In the genomic region with DNA sequence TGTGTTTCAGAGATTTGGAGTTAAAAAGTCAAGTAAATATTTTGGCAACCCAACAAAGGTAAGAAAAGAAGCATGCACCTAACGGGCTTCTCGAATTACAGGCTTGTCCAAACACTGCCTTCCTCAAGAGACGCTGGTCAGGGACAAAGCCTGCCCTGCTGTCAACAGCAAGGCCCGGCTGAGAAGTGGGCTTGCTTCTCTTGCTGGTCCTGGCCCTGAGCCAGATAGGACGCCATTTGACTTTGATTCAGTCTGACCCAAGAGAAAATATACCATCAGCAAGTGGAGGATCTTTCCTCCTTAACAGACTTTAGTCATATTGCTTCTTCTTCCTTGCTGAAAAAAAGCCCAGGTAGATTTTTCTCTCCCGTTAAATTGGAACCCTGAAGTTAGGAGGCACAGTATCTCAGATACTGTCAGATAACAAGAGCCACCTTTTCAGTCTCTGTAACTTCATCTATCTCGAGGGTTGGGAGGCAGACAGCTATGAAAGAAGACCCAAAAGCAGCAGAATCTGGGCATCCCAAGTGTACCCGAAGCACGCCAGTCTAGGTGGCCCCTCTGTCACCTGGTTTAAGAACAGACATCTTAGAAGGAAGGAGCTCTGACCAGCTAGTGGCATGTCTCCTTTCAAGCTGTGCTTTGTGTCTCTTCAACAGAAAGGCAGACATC, we compare ENCODE assay signal across 12 cellular contexts. TPM values are rescaled to one million over a fixed set of nuclear protein-coding genes. Genes with fewer than 3 reads are reported as not detected.
DNase-seq lines count a peak whose midpoint lies in the region; ATAC-seq and TF ChIP-seq lines count a peak whose summit lies in the region.
"Had no signal": no experiment of that assay in that cellular context is flagged by ENCODE, and none has a peak within 500 bp of the region (broad histone marks: within the 10 kb centered on the region; RNA-seq: fewer than 3 reads in every experiment).

No MANE protein-coding gene starts in this region.

- H3K9me3 Mint-ChIP-seq in WTC11 = 0 out of 2 replicates have a peak, but pooled peaks cover 5% of the 10 kb centered on the region

- POLR2A ChIA-PET in WTC11 (lab: Charles Lee) = interaction anchor here (0.6 to 1.6 kb wide), 4 partner anchors 8 to 63 kb away, joined by 3 to 8 read pairs (median 6); no protein-coding TSS in a partner anchor

- H3K27me3 ChIP-seq in cardiac muscle cell (no peaks in the 10 kb centered on the region), heart left ventricle (no peaks in the 10 kb centered on the region), layer of hippocampus (ENCODE audit: control insufficient read depth, insufficient read depth, low read length) (no peaks in the 10 kb centered on the region), uterus (no peaks in the 10 kb centered on the region)

- TF ChIP-seq POLR2A in heart left ventricle (IDR thresholded peaks at IDR 0.05) = no peak
- TF ChIP-seq POLR2A in uterus (IDR thresholded peaks at IDR 0.05) = no peak

- DNase-seq in cardiac muscle cell (ENCODE audit: low read depth in 1 of 2, low spot score in 1 of 2) = peak in 1 of 2 donors; percentile 83
- DNase-seq in heart left ventricle = no peak
- peak; percentile 35 for DNase-seq in WTC11 (ENCODE audit: low spot score)
- DNase-seq in uterus = no peak
- DNase-seq in NCI-H1694 (lab: John Stamatoyannopoulos, UW) = no peak
- no peak for DNase-seq in SKM-1 treated with dmso at 0.1 percent for 144 hours (lab: John Stamatoyannopoulos, UW; ENCODE audit: unreplicated experiment)
- DNase-seq: stimulated activated CD4-positive, alpha-beta T cell treated with anti-CD3 and anti-CD28 coated beads, Interleukin-4, amount 100 ng/mL, for 24 hours had no signal

- H3K27me3 Mint-ChIP-seq in WTC11 (ENCODE audit: low read depth) = no peaks in the 10 kb centered on the region

- CTCF ChIA-PET in WTC11 (lab: Charles Lee) = interaction anchor here (1.0 to 1.7 kb wide), 5 partner anchors 26 to 149 kb away, joined by 4 to 7 read pairs (median 5); no protein-coding TSS in a partner anchor

- no peak for TF ChIP-seq CTCF in cardiac muscle cell (IDR thresholded peaks at IDR 0.05; ENCODE audit: low read depth, low read length)
- TF ChIP-seq CTCF in heart left ventricle (IDR thresholded peaks at IDR 0.05) = no peak
- no peak for TF ChIP-seq CTCF in WTC11 (IDR thresholded peaks at IDR 0.05)
- no peak for TF ChIP-seq CTCF in uterus (IDR thresholded peaks at IDR 0.05)

- H3K27ac ChIP-seq in cardiac muscle cell = peak overlapping the region; percentile 86
- peak overlapping the region in 2 of 12 donors; percentile 58 to 60 for H3K27ac ChIP-seq in heart left ventricle
- H3K27ac ChIP-seq in layer of hippocampus (ENCODE audit: low read depth, low read length) = peak overlapping the region; percentile 82
- H3K27ac ChIP-seq in uterus = peak overlapping the region; percentile 33 to 56

- H3K4me1 ChIP-seq in cardiac muscle cell (ENCODE audit: low read depth) (peaks cover 81% of the 10 kb centered on the region), heart left ventricle (peaks cover 0 to 33% (median 13%) of the 10 kb centered on the region in 12 donors), uterus (peaks cover 0 to 5% of the 10 kb centered on the region in 2 donors)

- peak overlapping the region; percentile 47 for H3K4me3 Mint-ChIP-seq in WTC11

- H3K4me3 ChIP-seq in cardiac muscle cell = no peak overlapping the region
- no peak overlapping the region for H3K4me3 ChIP-seq in heart left ventricle
- H3K4me3 ChIP-seq in uterus = no peak overlapping the region

- no peaks in the 10 kb centered on the region for H3K36me3 ChIP-seq in cardiac muscle cell
- no peaks in the 10 kb centered on the region for H3K36me3 ChIP-seq in heart left ventricle
- no peaks in the 10 kb centered on the region for H3K36me3 ChIP-seq in uterus

- ATAC-seq in heart left ventricle (no peak), WTC11 (peak; percentile 50), GM19035 (IDR thresholded peaks at IDR 0.05; ENCODE audit: unreplicated experiment) (no peak)

- WGBS in heart left ventricle, 4 donors = 63 to 72% (median 68%) methylated on average over 9 of the region's 9 CpGs

- H3K27ac Mint-ChIP-seq in WTC11 = peak overlapping the region; percentile 97

- intact Hi-C loops in heart left ventricle (cut with DNase I) = no loop called here
- intact Hi-C loops in uterus (cut with DNase I; ENCODE audit: low total_unique reads) = no loop called here

- peaks cover 2% of the 10 kb centered on the region for H3K36me3 Mint-ChIP-seq in WTC11

- no peaks in the 10 kb centered on the region for H3K9me3 ChIP-seq in cardiac muscle cell (ENCODE audit: low read depth)
- no peaks in the 10 kb centered on the region for H3K9me3 ChIP-seq in heart left ventricle
- no peaks in the 10 kb centered on the region for H3K9me3 ChIP-seq in uterus

- H3K4me1 Mint-ChIP-seq in WTC11 = peaks cover 86% of the 10 kb centered on the region

TF ChIP-seq in WTC11, 78 proteins besides CTCF, POLR2A, EP300 and RAD21:
- TF ChIP-seq ZNF263 (CRISPR knock-in tag; IDR thresholded peaks at IDR 0.05; ENCODE audit: low read depth) = no peak
- TF ChIP-seq RORB (CRISPR knock-in tag; IDR thresholded peaks at IDR 0.05) = no peak
- TF ChIP-seq RELA (CRISPR knock-in tag; IDR thresholded peaks at IDR 0.05; ENCODE audit: borderline replicate concordance) = no peak
- TF ChIP-seq KAT7 (CRISPR knock-in tag; IDR thresholded peaks at IDR 0.05; ENCODE audit: borderline replicate concordance) = no peak

RNA-seq across cellular contexts. Expression of gene C22orf31, which starts 57.5 kb away (rescaled TPM):
- total RNA-seq in cardiac muscle cell = not detected in 2 replicates
- polyA plus RNA-seq in cardiac muscle cell = not detected in 2 replicates
- under 1 TPM in 1 of 9 donors, not detected in 8; 0.40 TPM for total RNA-seq in heart left ventricle
- not detected for polyA plus RNA-seq in heart left ventricle
- total RNA-seq in WTC11 (2021) = not detected in 3 replicates
- total RNA-seq in uterus = not detected
- total RNA-seq: activated CD8-positive, alpha-beta memory T cell treated with anti-CD3 and anti-CD28 coated beads for 36 hours; aorta; fibroblast of villous mesenchyme had no signal
- polyA plus RNA-seq: aorta had no signal
